In the genomic region with DNA sequence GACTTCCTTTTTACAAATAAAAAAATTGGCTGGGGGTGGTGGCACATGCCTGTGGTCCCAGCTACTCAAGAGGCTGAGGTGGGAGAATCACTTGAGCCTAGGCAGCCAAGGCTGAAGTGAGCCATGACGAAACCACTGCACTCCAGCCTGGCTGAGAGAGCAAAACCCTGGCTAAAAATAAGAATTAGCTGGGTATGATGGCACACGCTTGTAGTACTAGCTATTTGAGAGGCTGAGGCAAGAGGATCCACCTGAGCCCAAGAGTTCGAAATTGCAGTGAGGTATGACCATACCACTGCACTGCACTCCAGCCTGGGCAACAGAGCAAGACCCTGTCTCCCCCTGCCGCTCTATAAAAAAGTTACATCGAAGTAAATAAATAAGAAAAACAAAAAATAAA, we compare ENCODE assay signal across 21 cellular contexts. TPM values are rescaled to one million over a fixed set of nuclear protein-coding genes. Genes with fewer than 3 reads are reported as not detected.
DNase-seq lines count a peak whose midpoint lies in the region; TF ChIP-seq lines count a peak whose summit lies in the region.
"Had no signal": no experiment of that assay in that cellular context is flagged by ENCODE, and none has a peak within 500 bp of the region (broad histone marks: within the 10 kb centered on the region; RNA-seq: fewer than 3 reads in every experiment).

No MANE protein-coding gene starts in this region.

- peak overlapping the region; percentile 59 for H3K27ac Mint-ChIP-seq in chondrocyte (ENCODE audit: unreplicated experiment)

- H3K36me3 ChIP-seq in GM23248 (ENCODE audit: low read depth) (peaks cover 80% of the 10 kb centered on the region), tibial artery (peaks cover 54 to 90% (median 84%) of the 10 kb centered on the region in 3 donors)

- in situ Hi-C loops in GM23248 (cut with MboI) = no loop called here

- peak; percentile 46 for DNase-seq in AG10803 (ENCODE audit: low read depth)
- peak; percentile 21 for DNase-seq in GM23248
- no peak for DNase-seq in chondrocyte (ENCODE audit: low spot score)
- peak; percentile 61 for DNase-seq in myocyte (ENCODE audit: low read depth)
- no peak for DNase-seq in NOMO-1 (lab: John Stamatoyannopoulos, UW; ENCODE audit: unreplicated experiment in 2 of 2)
- no peak for DNase-seq in RKO (ENCODE audit: low spot score)
- DNase-seq in tibial artery = no peak
- DNase-seq: C1 segment of cervical spinal cord; CD4-positive, alpha-beta memory T cell; COR-L47; DMS53; Kasumi-1; NCI-H2029; NCI-H446; NCI-H524 treated with DMSO at 0.1 percent for 48 hours; NCI-H774; PC-3; Right ventricle myocardium superior had no signal

- no peak overlapping the region for H3K4me3 Mint-ChIP-seq in chondrocyte (ENCODE audit: unreplicated experiment)
- H3K4me3 Mint-ChIP-seq: CD4-positive, alpha-beta memory T cell had no signal

- no peaks in the 10 kb centered on the region for H3K9me2 ChIP-seq in GM23248 (ENCODE audit: insufficient read depth)

- intact Hi-C loops in tibial artery (cut with DNase I; ENCODE audit: low total_unique reads) = no loop called here

- H3K9me3 Mint-ChIP-seq in chondrocyte (ENCODE audit: low read depth) = no peaks in the 10 kb centered on the region
- H3K9me3 Mint-ChIP-seq: CD4-positive, alpha-beta memory T cell had no signal

- H3K4me1 Mint-ChIP-seq in chondrocyte (ENCODE audit: low read depth) = peaks cover 9% of the 10 kb centered on the region

- H3K79me2 ChIP-seq in GM23248 (ENCODE audit: insufficient read depth) = peaks cover 99% of the 10 kb centered on the region

- no peak overlapping the region for H3K9ac ChIP-seq in GM23248

- H3K4me1 ChIP-seq in GM23248 (ENCODE audit: insufficient read depth) (no peaks in the 10 kb centered on the region), tibial artery (no peaks in the 10 kb centered on the region)
- H3K4me1 ChIP-seq: SJSA1 had no signal

- H3K27me3 Mint-ChIP-seq in chondrocyte (ENCODE audit: low read depth) = no peaks in the 10 kb centered on the region
- H3K27me3 Mint-ChIP-seq: CD4-positive, alpha-beta memory T cell had no signal

- H3K27ac ChIP-seq in GM23248 (no peak overlapping the region), tibial artery (no peak overlapping the region)
- H3K27ac ChIP-seq: A549, SJSA1 had no signal

- H3K36me3 Mint-ChIP-seq in chondrocyte (ENCODE audit: low read depth) = peaks cover 44% of the 10 kb centered on the region

- H3K9me3 ChIP-seq in GM23248 (ENCODE audit: low read depth) (no peaks in the 10 kb centered on the region), tibial artery (no peaks in the 10 kb centered on the region)
- H3K9me3 ChIP-seq: A549, SJSA1 had no signal

- no peak overlapping the region for H2AFZ ChIP-seq in GM23248

- WGBS in GM23248 (ENCODE audit: low coverage in 1 of 2, low lambda C conversion rate in 2 of 2, missing lambda C conversion rate in 2 of 2), 2 experiments = 87 to 88% methylated on average over 5 of the region's 5 CpGs

- H4K20me1 ChIP-seq in GM23248 (ENCODE audit: insufficient read depth) = no peaks in the 10 kb centered on the region

- TF ChIP-seq CTCF in AG10803 (conservative IDR thresholded peaks at IDR 0.05; ENCODE audit: low read length) (no peak), chondrocyte (IDR thresholded peaks at IDR 0.05) (no peak), tibial artery (IDR thresholded peaks at IDR 0.05) (no peak)

- H3F3A ChIP-seq in GM23248 (ENCODE audit: insufficient read depth) = peaks cover 52% of the 10 kb centered on the region

- H3K27me3 ChIP-seq in GM23248 (replicated peaks; ENCODE audit: insufficient read depth) (no peaks in the 10 kb centered on the region), tibial artery (no peaks in the 10 kb centered on the region)
- H3K27me3 ChIP-seq: SJSA1 had no signal

- H3K4me2 ChIP-seq in GM23248 (ENCODE audit: unreplicated experiment) = no peak overlapping the region
- H3K4me2 ChIP-seq: A549 had no signal

- H3K4me3 ChIP-seq in AG10803 (ENCODE audit: low read length) (no peak overlapping the region), GM23248 (no peak overlapping the region), tibial artery (no peak overlapping the region)
- H3K4me3 ChIP-seq: A549, K562, SJSA1 had no signal

RNA-seq across cellular contexts. Expression of gene GFPT1, which starts 33.7 kb away (rescaled TPM):
- 50.8 and 53.3 TPM in 2 replicates for total RNA-seq in GM23248 (2014; rRNA removed; shearing (Covaris generic))
- 107 and 115 TPM in 2 replicates for polyA plus RNA-seq in GM23248 (2016; fragmentation: Nextera tagmentation; extraction: Ambion mirVana)
- total RNA-seq in chondrocyte = 102 to 144 TPM (median 142 TPM) in 3 replicates
- total RNA-seq in myocyte = 40.5 and 80.7 TPM in 2 replicates
- polyA plus RNA-seq in myocyte (2012) = 48.1 TPM

Comparison
In these comparisons a context has a peak if more than half of its experiments do, and no peak if none do; other contexts are left out.
1. DNase-seq: peak in AG10803 (single experiment), GM23248 (single experiment) and myocyte (single experiment); none in chondrocyte (single experiment), NOMO-1 (0 of 2), RKO (single experiment) and tibial artery (0 of 2).